Comparison of ENCODE assay signal across 21 cellular contexts in the genomic region with DNA sequence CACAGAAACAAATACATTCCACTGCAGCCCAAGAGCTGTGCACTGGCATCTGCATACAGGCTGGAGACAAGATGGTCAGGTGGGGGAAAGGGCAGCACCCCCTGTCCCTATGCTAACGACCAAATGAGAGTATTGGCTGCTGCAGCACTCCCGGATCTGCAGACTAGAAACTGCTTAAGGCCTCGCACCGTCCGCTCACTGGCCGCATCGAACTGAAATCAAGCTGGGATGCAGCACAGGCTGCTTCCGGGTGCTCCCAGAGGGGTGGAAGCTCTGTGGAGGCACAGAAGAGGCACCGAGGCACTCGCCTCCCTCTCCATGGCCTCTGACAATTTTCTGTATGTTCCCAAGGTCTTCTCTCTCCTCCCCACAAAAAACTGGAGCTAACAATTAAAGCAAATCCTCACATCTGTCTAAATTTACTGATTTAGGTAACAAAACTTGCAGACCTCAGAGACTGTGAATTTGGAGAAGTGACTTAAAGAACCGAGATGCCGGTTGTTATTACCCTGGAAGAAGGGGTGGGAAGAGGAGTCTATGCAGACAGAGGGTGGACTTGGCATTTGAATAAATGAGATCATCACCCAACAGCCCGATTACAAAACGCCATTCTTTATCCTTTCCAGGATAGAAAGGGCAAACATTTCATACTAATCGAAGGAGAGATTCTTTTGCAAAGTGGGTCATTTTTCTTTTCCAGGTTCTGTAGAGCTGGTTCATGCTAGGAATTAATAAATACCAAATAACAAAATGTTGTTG.
DNase-seq lines count a peak whose midpoint lies in the region; ATAC-seq, FAIRE-seq and TF ChIP-seq lines count a peak whose summit lies in the region.
"Had no signal": no experiment of that assay in that cellular context is flagged by ENCODE, and none has a peak within 500 bp of the region (broad histone marks: within the 10 kb centered on the region; RNA-seq: fewer than 3 reads in every experiment).

No MANE protein-coding gene starts in this region.

- no peak for TF ChIP-seq CTCF in H1 (IDR thresholded peaks at IDR 0.05; ENCODE audit: control extremely low read depth in 1 of 3, insufficient read depth in 1 of 3, low read depth in 1 of 3, low read length in 3 of 3)
- TF ChIP-seq CTCF in gastroesophageal sphincter (IDR thresholded peaks at IDR 0.05): no peak

- H3K27ac ChIP-seq in H1 (ENCODE audit: low read depth, low read length) (no peak overlapping the region), mesendoderm (ENCODE audit: low read depth, low read length) (no peak overlapping the region), gastroesophageal sphincter (no peak overlapping the region)

- no peaks in the 10 kb centered on the region for H3K23me2 ChIP-seq in H1 (ENCODE audit: low read depth, low read length)

- no peak overlapping the region for H2BK120ac ChIP-seq in H1 (replicated peaks; ENCODE audit: low read depth, low read length)
- H2BK120ac ChIP-seq in mesendoderm (ENCODE audit: low read depth, low read length): no peak overlapping the region

- H3K79me2 ChIP-seq in H1 (ENCODE audit: control insufficient read depth in 1 of 2, insufficient read depth in 2 of 2, low read length in 2 of 2) (no peaks in the 10 kb centered on the region), mesendoderm (ENCODE audit: control insufficient read depth, insufficient read depth, low read length) (no peaks in the 10 kb centered on the region)

- H3K56ac ChIP-seq in H1 (replicated peaks; ENCODE audit: insufficient read length, low read depth, low read length) (no peak overlapping the region), mesendoderm (ENCODE audit: low read length) (no peak overlapping the region)

- H3K36me3 ChIP-seq in H7 (replicated peaks; ENCODE audit: control insufficient read depth, insufficient read depth, low read length) (no peaks in the 10 kb centered on the region), H1 (ENCODE audit: control insufficient read depth in 2 of 4, insufficient read depth in 4 of 4, low read length in 3 of 4) (no peaks in the 10 kb centered on the region), mesendoderm (ENCODE audit: control insufficient read depth, insufficient read depth, low read length) (no peaks in the 10 kb centered on the region), gastroesophageal sphincter (no peaks in the 10 kb centered on the region)

- H3K23ac ChIP-seq in H1 (ENCODE audit: insufficient read length) (no peak overlapping the region), mesendoderm (ENCODE audit: low read length) (no peak overlapping the region)

- H2BK5ac ChIP-seq in H1 (ENCODE audit: low read depth, low read length) (no peak overlapping the region), mesendoderm (ENCODE audit: low read length) (no peak overlapping the region)

- H4K8ac ChIP-seq in H1 (ENCODE audit: extremely low read depth, insufficient read depth, low read length) (no peak overlapping the region), mesendoderm (ENCODE audit: low read depth, low read length) (no peak overlapping the region)

- H3K9me3 ChIP-seq in H1 (ENCODE audit: insufficient read depth in 2 of 2, low read depth in 1 of 2, low read length in 1 of 2): no peaks in the 10 kb centered on the region
- H3K9me3 ChIP-seq in gastroesophageal sphincter: no peaks in the 10 kb centered on the region

- WGBS in H1 (ENCODE audit: extremely low coverage in 1 of 2, insufficient coverage in 1 of 2, insufficient read length in 1 of 2, insufficient replicate concordance in 2 of 2, low coverage in 1 of 2, low lambda C conversion rate in 2 of 2, missing lambda C conversion rate in 1 of 2), 2 experiments: 72% methylated on average over 15 of the region's 15 CpGs; no CpG with 5 or more reads in 1 of the 2 experiments
- WGBS in mesendoderm (ENCODE audit: extremely low coverage, insufficient coverage, low lambda C conversion rate): no CpG with 5 or more reads among the region's 15 CpGs
- WGBS in gastroesophageal sphincter (ENCODE audit: low coverage in 1 of 2), 2 donors: 55 to 66% methylated on average over 4 to 12 of the region's 15 CpGs

- H3K18ac ChIP-seq in H1 (ENCODE audit: extremely low read depth, low read length) (no peak overlapping the region), mesendoderm (ENCODE audit: low read length) (no peak overlapping the region)

- H4K91ac ChIP-seq in H1 (replicated peaks; ENCODE audit: insufficient read length, low read length): no peak overlapping the region

- no peak overlapping the region for H3K4me3 Mint-ChIP-seq in activated T-cell treated with anti-CD3 and anti-CD28 coated beads, Interleukin-2, amount 50 U/mL, for 4 hours
- H3K4me3 Mint-ChIP-seq: B cell, CD14-positive monocyte, IgD-negative memory B cell had no signal

- no peaks in the 10 kb centered on the region for H3K27me3 ChIP-seq in H7 (ENCODE audit: control insufficient read depth, insufficient read depth, low read length)
- no peaks in the 10 kb centered on the region for H3K27me3 ChIP-seq in H1 (replicated peaks in 1 of 4; ENCODE audit: control insufficient read depth in 3 of 4, extremely low read depth in 1 of 4, insufficient read depth in 3 of 4, low read length in 3 of 4)
- H3K27me3 ChIP-seq in mesendoderm (ENCODE audit: insufficient read depth, low read length, poor library complexity): no peaks in the 10 kb centered on the region
- peaks cover 7% of the 10 kb centered on the region for H3K27me3 ChIP-seq in gastroesophageal sphincter

- POLR2A ChIA-PET in H1 (lab: Charles Lee; ENCODE audit: partially characterized antibody): no interaction called here

- H3K79me1 ChIP-seq in H1 (ENCODE audit: low read depth, low read length) (no peaks in the 10 kb centered on the region), mesendoderm (ENCODE audit: low read length) (no peaks in the 10 kb centered on the region)

- no peak for ATAC-seq in activated T-cell treated with anti-CD3 and anti-CD28 coated beads, Interleukin-2, amount 50 U/mL, for 4 hours
- ATAC-seq in gastroesophageal sphincter: no peak
- ATAC-seq: GM12878, Right ventricle myocardium inferior had no signal

- H3K4me3 ChIP-seq in H7 (ENCODE audit: insufficient read depth, low read depth, low read length): no peak overlapping the region
- H3K4me3 ChIP-seq in H1 (ENCODE audit: extremely low read depth in 1 of 4, insufficient read depth in 2 of 4, low read depth in 3 of 4, low read length in 4 of 4): no peak overlapping the region
- H3K4me3 ChIP-seq in mesendoderm (ENCODE audit: low read length): no peak overlapping the region
- no peak overlapping the region for H3K4me3 ChIP-seq in gastroesophageal sphincter
- H3K4me3 ChIP-seq: GM12878 had no signal

- H3K9ac ChIP-seq in H1 (replicated peaks in 1 of 4; ENCODE audit: extremely low read depth in 1 of 4, low read depth in 3 of 4, low read length in 3 of 4) (no peak overlapping the region), mesendoderm (ENCODE audit: low read length) (no peak overlapping the region)

- no peak overlapping the region for H2BK12ac ChIP-seq in H1 (ENCODE audit: low read depth, low read length)

- no peak overlapping the region for H2BK15ac ChIP-seq in H1 (ENCODE audit: low read length)
- no peak overlapping the region for H2BK15ac ChIP-seq in mesendoderm (replicated peaks; ENCODE audit: low read depth)

- H3K4me2 ChIP-seq in H1 (ENCODE audit: insufficient read depth in 1 of 2, low read depth in 2 of 2, low read length in 2 of 2) (no peak overlapping the region), mesendoderm (ENCODE audit: low read length) (no peak overlapping the region)

- no peak overlapping the region for H3K14ac ChIP-seq in H1 (ENCODE audit: insufficient read length)

- CTCF ChIA-PET in H1 (lab: Charles Lee; ENCODE audit: partially characterized antibody): interaction anchor here (0.8 to 1.4 kb wide), 3 partner anchors 10 to 211 kb away, joined by 3 read pairs; no protein-coding TSS in a partner anchor

- H2AFZ ChIP-seq in H1 (ENCODE audit: low read length): no peak overlapping the region

- no peaks in the 10 kb centered on the region for H3K4me1 Mint-ChIP-seq in activated T-cell treated with anti-CD3 and anti-CD28 coated beads, Interleukin-2, amount 50 U/mL, for 4 hours (ENCODE audit: low read depth)
- H3K4me1 Mint-ChIP-seq: B cell, CD14-positive monocyte, IgD-negative memory B cell had no signal

- TF ChIP-seq POLR2A in H1 (IDR thresholded peaks at IDR 0.05; ENCODE audit: control extremely low read depth in 1 of 2, low read depth in 2 of 2, low read length in 2 of 2) (no peak), gastroesophageal sphincter (IDR thresholded peaks at IDR 0.05) (no peak)

- H2BK20ac ChIP-seq in H1 (ENCODE audit: low read length): no peak overlapping the region

- H3K4ac ChIP-seq in H1 (replicated peaks; ENCODE audit: insufficient read length, low read depth, low read length): no peak overlapping the region
- H3K4ac ChIP-seq in mesendoderm (ENCODE audit: low read depth, low read length): no peak overlapping the region

- TF ChIP-seq EP300 in H1 (IDR thresholded peaks at IDR 0.05; ENCODE audit: borderline replicate concordance in 1 of 2, low read depth in 2 of 2, low read length in 2 of 2) (no peak), gastroesophageal sphincter (IDR thresholded peaks at IDR 0.05) (no peak)

- H3K27me3 Mint-ChIP-seq in activated T-cell treated with anti-CD3 and anti-CD28 coated beads, Interleukin-2, amount 50 U/mL, for 4 hours (ENCODE audit: low read depth): no peaks in the 10 kb centered on the region
- H3K27me3 Mint-ChIP-seq: B cell, IgD-negative memory B cell had no signal

- TF ChIP-seq RAD21 in H1 (IDR thresholded peaks at IDR 0.05 in 1 of 2, conservative IDR thresholded peaks at IDR 0.05 in 1 of 2; ENCODE audit: low read depth in 2 of 2, low read length in 2 of 2): no peak

- no peaks in the 10 kb centered on the region for H3K36me3 Mint-ChIP-seq in activated T-cell treated with anti-CD3 and anti-CD28 coated beads, Interleukin-2, amount 50 U/mL, for 4 hours (ENCODE audit: insufficient read depth)
- H3K36me3 Mint-ChIP-seq: CD14-positive monocyte, IgD-negative memory B cell had no signal

- peak; percentile 45 for FAIRE-seq in H1 (lab: Jason Lieb, UNC)
- FAIRE-seq: A204.1, GM12878 had no signal

- H2AK5ac ChIP-seq in H1 (ENCODE audit: low read depth, low read length) (no peak overlapping the region), mesendoderm (ENCODE audit: low read length) (no peak overlapping the region)

- DNase-seq in H7: peak; percentile 27
- DNase-seq in H1 (ENCODE audit: low read depth in 1 of 2, low spot score in 2 of 2): no peak
- peak; percentile 2 for DNase-seq in mesendoderm
- DNase-seq in superior temporal gyrus (ENCODE audit: extremely low spot score): peak; percentile 69
- DNase-seq in activated T-cell treated with anti-CD3 and anti-CD28 coated beads, Interleukin-2, amount 50 U/mL, for 4 hours: no peak
- no peak for DNase-seq in D341Med (ENCODE audit: low spot score)
- DNase-seq: DMS 273 treated with DMSO at 0.1 percent for 48 hours, DMS79 treated with DMSO at 0.1 percent for 48 hours, GOT3, NCI-H1417, NCI-H1694 treated with DMSO at 0.1 percent for 48 hours, NCI-H2081 treated with DMSO at 0.1 percent for 48 hours, NCI-H446 treated with DMSO at 0.1 percent for 48 hours, NCI-H526 treated with DMSO at 0.1 percent for 48 hours had no signal

- H4K20me1 ChIP-seq in H1 (replicated peaks in 1 of 2; ENCODE audit: control insufficient read depth in 1 of 2, insufficient read depth in 2 of 2, low read length in 2 of 2): no peaks in the 10 kb centered on the region

- H4K5ac ChIP-seq in H1 (ENCODE audit: insufficient read length, low read depth, low read length): no peak overlapping the region
- H4K5ac ChIP-seq in mesendoderm (ENCODE audit: low read length): no peak overlapping the region

- no peaks in the 10 kb centered on the region for H3K9me3 Mint-ChIP-seq in activated T-cell treated with anti-CD3 and anti-CD28 coated beads, Interleukin-2, amount 50 U/mL, for 4 hours

- H3K4me1 ChIP-seq in H1 (replicated peaks in 1 of 4; ENCODE audit: control insufficient read depth in 3 of 4, insufficient read depth in 4 of 4, low read length in 3 of 4) (peaks cover 0 to 13% (median 4%) of the 10 kb centered on the region in 4 experiments; a peak in 6 of 7 replicates), mesendoderm (ENCODE audit: control insufficient read depth, low read depth, low read length) (no peaks in the 10 kb centered on the region), gastroesophageal sphincter (no peaks in the 10 kb centered on the region)

Comparison
In these comparisons a context has a peak if more than half of its experiments do, and no peak if none do; other contexts are left out.
1. DNase-seq: peak in H7 (single experiment), mesendoderm (single experiment) and superior temporal gyrus (single experiment); none in H1 (0 of 2), activated T-cell treated with anti-CD3 and anti-CD28 coated beads, Interleukin-2, amount 50 U/mL, for 4 hours (single experiment) and D341Med (single experiment).